2 cellular contexts compared by ENCODE assay signal in genomic region chr7:73881352-73882059, GRCh38.
A peak's percentile ranks its signal among the peaks of the same experiment; 100 is the strongest.
TF ChIP-seq lines count a peak whose summit lies in the region.

No MANE protein-coding gene starts in this region.

TF ChIP-seq in SK-N-SH treated with all-trans-retinoic acid at 6 μM for 48 hours, 23 proteins besides CTCF, POLR2A, EP300 and RAD21:
- TF ChIP-seq, protein P1, sequence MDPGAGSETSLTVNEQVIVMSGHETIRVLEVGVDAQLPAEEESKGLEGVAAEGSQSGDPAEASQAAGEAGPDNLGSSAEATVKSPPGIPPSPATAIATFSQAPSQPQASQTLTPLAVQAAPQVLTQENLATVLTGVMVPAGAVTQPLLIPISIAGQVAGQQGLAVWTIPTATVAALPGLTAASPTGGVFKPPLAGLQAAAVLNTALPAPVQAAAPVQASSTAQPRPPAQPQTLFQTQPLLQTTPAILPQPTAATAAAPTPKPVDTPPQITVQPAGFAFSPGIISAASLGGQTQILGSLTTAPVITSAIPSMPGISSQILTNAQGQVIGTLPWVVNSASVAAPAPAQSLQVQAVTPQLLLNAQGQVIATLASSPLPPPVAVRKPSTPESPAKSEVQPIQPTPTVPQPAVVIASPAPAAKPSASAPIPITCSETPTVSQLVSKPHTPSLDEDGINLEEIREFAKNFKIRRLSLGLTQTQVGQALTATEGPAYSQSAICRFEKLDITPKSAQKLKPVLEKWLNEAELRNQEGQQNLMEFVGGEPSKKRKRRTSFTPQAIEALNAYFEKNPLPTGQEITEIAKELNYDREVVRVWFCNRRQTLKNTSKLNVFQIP (CRISPR knock-in tag; IDR thresholded peaks at IDR 0.05; ENCODE audit: borderline replicate concordance, low read depth): no peak
- TF ChIP-seq ISL1 (CRISPR knock-in tag; IDR thresholded peaks at IDR 0.05): 0 out of 2 replicates have a peak, but pooled peaks have one; percentile 1

TF ChIP-seq in endothelial cell of umbilical vein, 7 proteins besides CTCF, POLR2A, EP300 and RAD21:
- TF ChIP-seq MAX (IDR thresholded peaks at IDR 0.05; ENCODE audit: insufficient read depth, insufficient read length) (no peak), MYC (IDR thresholded peaks at IDR 0.05; ENCODE audit: low read depth, low read length) (no peak), GATA2 (IDR thresholded peaks at IDR 0.05; ENCODE audit: insufficient read depth, insufficient read length, low read depth, low read length) (no peak), JUN (IDR thresholded peaks at IDR 0.05; ENCODE audit: borderline replicate concordance, insufficient read depth, insufficient read length, low read depth) (no peak), POLR2AphosphoS5 (IDR thresholded peaks at IDR 0.05; ENCODE audit: insufficient read depth, low read depth, low read length) (no peak), FOS (IDR thresholded peaks at IDR 0.05; ENCODE audit: borderline replicate concordance, insufficient read depth, low read length) (no peak), EZH2 (IDR thresholded peaks at IDR 0.05; ENCODE audit: borderline replicate concordance, low read depth, low read length, severe bottlenecking) (no peak)
TF ChIP-seq in endothelial cell of umbilical vein: peak in this region for 0.
